In the genomic region with DNA sequence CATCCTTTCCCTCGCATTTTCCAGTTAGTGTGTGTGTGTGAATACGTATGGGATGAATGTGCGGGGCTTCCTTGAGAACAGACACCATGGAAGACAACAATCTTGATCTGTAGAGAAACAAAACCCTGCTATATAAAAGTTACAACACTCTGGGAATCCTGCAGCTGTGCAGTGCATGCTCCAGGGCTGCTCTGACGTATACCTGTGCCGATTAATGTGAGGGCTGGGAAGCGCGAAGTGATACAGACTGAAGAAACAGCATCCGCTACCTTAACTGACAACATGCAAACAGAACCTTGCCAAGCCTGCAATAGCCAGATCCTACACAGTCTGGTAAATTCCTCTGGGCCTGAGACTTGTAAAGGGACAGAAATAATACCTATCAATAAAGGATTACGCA, we compare ENCODE assay signal across 7 cellular contexts.
"Had no signal": no experiment of that assay in that cellular context is flagged by ENCODE, and none has a peak within 500 bp of the region (broad histone marks: within the 10 kb centered on the region; RNA-seq: fewer than 3 reads in every experiment).

No MANE protein-coding gene starts in this region.

- H3K27ac ChIP-seq: HL-60 had no signal

- H3K27me3 Mint-ChIP-seq: IgD-negative memory B cell had no signal

- H3K27ac Mint-ChIP-seq: IgD-negative memory B cell had no signal

- H3K4me3 ChIP-seq: K562 had no signal

- H3K4me3 Mint-ChIP-seq: IgD-negative memory B cell had no signal

- DNase-seq: IMR-90, KBM-7, KG1 had no signal

- ATAC-seq: HepG2, K562 had no signal

- H3K9me3 Mint-ChIP-seq: IgD-negative memory B cell had no signal

- H3K4me1 Mint-ChIP-seq: IgD-negative memory B cell had no signal
